1 cellular context compared by ENCODE assay signal in the genomic region with DNA sequence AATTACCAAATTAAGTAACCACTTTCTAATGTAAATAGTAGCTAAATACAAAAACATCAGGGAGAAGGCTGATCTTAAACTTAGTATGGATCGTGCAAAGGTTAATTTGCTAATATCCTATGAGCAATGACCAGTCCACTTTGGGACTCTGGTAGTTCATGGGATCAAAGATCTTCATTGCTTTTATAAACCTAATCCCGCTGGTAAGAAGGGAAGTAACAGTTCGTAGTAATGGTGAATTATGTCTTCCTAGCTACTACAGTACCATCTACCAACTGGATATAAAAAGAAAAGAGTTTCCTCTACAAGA.
A peak's percentile ranks its signal among the peaks of the same experiment; 100 is the strongest.
TF ChIP-seq lines count a peak whose summit lies in the region.

No MANE protein-coding gene starts in this region.

TF ChIP-seq in liver, 16 proteins besides CTCF, POLR2A, EP300 and RAD21:
- TF ChIP-seq, protein P1, sequence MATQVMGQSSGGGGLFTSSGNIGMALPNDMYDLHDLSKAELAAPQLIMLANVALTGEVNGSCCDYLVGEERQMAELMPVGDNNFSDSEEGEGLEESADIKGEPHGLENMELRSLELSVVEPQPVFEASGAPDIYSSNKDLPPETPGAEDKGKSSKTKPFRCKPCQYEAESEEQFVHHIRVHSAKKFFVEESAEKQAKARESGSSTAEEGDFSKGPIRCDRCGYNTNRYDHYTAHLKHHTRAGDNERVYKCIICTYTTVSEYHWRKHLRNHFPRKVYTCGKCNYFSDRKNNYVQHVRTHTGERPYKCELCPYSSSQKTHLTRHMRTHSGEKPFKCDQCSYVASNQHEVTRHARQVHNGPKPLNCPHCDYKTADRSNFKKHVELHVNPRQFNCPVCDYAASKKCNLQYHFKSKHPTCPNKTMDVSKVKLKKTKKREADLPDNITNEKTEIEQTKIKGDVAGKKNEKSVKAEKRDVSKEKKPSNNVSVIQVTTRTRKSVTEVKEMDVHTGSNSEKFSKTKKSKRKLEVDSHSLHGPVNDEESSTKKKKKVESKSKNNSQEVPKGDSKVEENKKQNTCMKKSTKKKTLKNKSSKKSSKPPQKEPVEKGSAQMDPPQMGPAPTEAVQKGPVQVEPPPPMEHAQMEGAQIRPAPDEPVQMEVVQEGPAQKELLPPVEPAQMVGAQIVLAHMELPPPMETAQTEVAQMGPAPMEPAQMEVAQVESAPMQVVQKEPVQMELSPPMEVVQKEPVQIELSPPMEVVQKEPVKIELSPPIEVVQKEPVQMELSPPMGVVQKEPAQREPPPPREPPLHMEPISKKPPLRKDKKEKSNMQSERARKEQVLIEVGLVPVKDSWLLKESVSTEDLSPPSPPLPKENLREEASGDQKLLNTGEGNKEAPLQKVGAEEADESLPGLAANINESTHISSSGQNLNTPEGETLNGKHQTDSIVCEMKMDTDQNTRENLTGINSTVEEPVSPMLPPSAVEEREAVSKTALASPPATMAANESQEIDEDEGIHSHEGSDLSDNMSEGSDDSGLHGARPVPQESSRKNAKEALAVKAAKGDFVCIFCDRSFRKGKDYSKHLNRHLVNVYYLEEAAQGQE (IDR thresholded peaks at IDR 0.05), result no peak
- no peak for TF ChIP-seq NR2F2 (IDR thresholded peaks at IDR 0.05)
- TF ChIP-seq, protein P2, sequence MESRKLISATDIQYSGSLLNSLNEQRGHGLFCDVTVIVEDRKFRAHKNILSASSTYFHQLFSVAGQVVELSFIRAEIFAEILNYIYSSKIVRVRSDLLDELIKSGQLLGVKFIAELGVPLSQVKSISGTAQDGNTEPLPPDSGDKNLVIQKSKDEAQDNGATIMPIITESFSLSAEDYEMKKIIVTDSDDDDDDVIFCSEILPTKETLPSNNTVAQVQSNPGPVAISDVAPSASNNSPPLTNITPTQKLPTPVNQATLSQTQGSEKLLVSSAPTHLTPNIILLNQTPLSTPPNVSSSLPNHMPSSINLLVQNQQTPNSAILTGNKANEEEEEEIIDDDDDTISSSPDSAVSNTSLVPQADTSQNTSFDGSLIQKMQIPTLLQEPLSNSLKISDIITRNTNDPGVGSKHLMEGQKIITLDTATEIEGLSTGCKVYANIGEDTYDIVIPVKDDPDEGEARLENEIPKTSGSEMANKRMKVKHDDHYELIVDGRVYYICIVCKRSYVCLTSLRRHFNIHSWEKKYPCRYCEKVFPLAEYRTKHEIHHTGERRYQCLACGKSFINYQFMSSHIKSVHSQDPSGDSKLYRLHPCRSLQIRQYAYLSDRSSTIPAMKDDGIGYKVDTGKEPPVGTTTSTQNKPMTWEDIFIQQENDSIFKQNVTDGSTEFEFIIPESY (IDR thresholded peaks at IDR 0.05), result peak; percentile 49
- TF ChIP-seq SP1 (IDR thresholded peaks at IDR 0.05), result peak; percentile 68
- peak; percentile 57 to 82 for TF ChIP-seq RXRA (IDR thresholded peaks at IDR 0.05)
- TF ChIP-seq YY1 (IDR thresholded peaks at IDR 0.05), result peak; percentile 61
- peak; percentile 48 to 66 for TF ChIP-seq JUND (IDR thresholded peaks at IDR 0.05)
- TF ChIP-seq HNF4G (IDR thresholded peaks at IDR 0.05), result peak; percentile 75
- TF ChIP-seq GABPA (IDR thresholded peaks at IDR 0.05 in 1 of 2, conservative IDR thresholded peaks at IDR 0.05 in 1 of 2), result peak in 1 of 2 donors; percentile 25
- TF ChIP-seq, protein P3, sequence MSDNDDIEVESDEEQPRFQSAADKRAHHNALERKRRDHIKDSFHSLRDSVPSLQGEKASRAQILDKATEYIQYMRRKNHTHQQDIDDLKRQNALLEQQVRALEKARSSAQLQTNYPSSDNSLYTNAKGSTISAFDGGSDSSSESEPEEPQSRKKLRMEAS (IDR thresholded peaks at IDR 0.05), result peak; percentile 28
- no peak for TF ChIP-seq EGR1 (IDR thresholded peaks at IDR 0.05; ENCODE audit: low read depth in 2 of 2)
- TF ChIP-seq HNF4A (conservative IDR thresholded peaks at IDR 0.05), result peak; percentile 92 to 93
- TF ChIP-seq, protein P4, sequence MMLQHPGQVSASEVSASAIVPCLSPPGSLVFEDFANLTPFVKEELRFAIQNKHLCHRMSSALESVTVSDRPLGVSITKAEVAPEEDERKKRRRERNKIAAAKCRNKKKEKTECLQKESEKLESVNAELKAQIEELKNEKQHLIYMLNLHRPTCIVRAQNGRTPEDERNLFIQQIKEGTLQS (IDR thresholded peaks at IDR 0.05), result peak; percentile 19
- TF ChIP-seq FOXA2 (IDR thresholded peaks at IDR 0.05), result peak; percentile 10
- no peak for TF ChIP-seq FOXA1 (IDR thresholded peaks at IDR 0.05)
- TF ChIP-seq TAF1 (conservative IDR thresholded peaks at IDR 0.05), result no peak
TF ChIP-seq in liver: peak in this region for 11.
